1 cellular context compared by ENCODE assay signal in genomic region chr9:78236511-78236950, GRCh38.
TF ChIP-seq lines count a peak whose summit lies in the region.

No MANE protein-coding gene starts in this region.

TF ChIP-seq in liver, 16 proteins besides CTCF, POLR2A, EP300 and RAD21 (continued from another document):
- TF ChIP-seq REST (IDR thresholded peaks at IDR 0.05) (no peak), GABPA (IDR thresholded peaks at IDR 0.05 in 1 of 2, conservative IDR thresholded peaks at IDR 0.05 in 1 of 2) (no peak), TAF1 (conservative IDR thresholded peaks at IDR 0.05) (no peak), FOXA2 (IDR thresholded peaks at IDR 0.05) (no peak), FOXA1 (IDR thresholded peaks at IDR 0.05) (no peak), JUND (IDR thresholded peaks at IDR 0.05) (no peak), HNF4A (conservative IDR thresholded peaks at IDR 0.05) (no peak), EGR1 (IDR thresholded peaks at IDR 0.05; ENCODE audit: low read depth in 2 of 2) (no peak)
- TF ChIP-seq, protein P1, sequence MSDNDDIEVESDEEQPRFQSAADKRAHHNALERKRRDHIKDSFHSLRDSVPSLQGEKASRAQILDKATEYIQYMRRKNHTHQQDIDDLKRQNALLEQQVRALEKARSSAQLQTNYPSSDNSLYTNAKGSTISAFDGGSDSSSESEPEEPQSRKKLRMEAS (IDR thresholded peaks at IDR 0.05): no peak
- TF ChIP-seq, protein P2, sequence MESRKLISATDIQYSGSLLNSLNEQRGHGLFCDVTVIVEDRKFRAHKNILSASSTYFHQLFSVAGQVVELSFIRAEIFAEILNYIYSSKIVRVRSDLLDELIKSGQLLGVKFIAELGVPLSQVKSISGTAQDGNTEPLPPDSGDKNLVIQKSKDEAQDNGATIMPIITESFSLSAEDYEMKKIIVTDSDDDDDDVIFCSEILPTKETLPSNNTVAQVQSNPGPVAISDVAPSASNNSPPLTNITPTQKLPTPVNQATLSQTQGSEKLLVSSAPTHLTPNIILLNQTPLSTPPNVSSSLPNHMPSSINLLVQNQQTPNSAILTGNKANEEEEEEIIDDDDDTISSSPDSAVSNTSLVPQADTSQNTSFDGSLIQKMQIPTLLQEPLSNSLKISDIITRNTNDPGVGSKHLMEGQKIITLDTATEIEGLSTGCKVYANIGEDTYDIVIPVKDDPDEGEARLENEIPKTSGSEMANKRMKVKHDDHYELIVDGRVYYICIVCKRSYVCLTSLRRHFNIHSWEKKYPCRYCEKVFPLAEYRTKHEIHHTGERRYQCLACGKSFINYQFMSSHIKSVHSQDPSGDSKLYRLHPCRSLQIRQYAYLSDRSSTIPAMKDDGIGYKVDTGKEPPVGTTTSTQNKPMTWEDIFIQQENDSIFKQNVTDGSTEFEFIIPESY (IDR thresholded peaks at IDR 0.05): no peak
